Comparison of ENCODE assay signal across 23 cellular contexts in the genomic region with DNA sequence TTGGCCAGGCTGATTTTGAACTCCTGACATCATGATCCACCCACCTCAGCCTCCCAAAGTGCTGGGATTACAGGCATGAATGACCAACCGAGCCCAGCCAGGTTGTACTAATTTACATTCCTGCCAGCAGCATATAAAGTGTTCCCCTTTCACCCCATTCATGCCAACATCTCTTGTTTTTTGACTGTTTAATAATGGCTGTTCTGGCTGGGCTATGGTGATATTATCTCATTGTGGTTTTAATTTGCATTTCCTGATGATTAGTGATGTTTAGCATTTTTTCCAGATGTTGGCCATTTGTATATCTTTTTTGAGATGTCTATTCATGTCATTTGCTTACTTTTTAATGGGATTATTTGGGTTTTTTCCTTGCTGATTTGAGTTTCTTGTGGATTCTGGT.
"Had no signal": no experiment of that assay in that cellular context is flagged by ENCODE, and none has a peak within 500 bp of the region (broad histone marks: within the 10 kb centered on the region; RNA-seq: fewer than 3 reads in every experiment).

No MANE protein-coding gene starts in this region.

- DNase-seq: activated CD4-positive, alpha-beta T cell treated with anti-CD3 and anti-CD28 coated beads for 48 hours; activated CD4-positive, alpha-beta T cell treated with anti-CD3 and anti-CD28 coated beads, Interleukin-2, amount 50 U/mL, for 48 hours; activated CD8-positive, alpha-beta memory T cell treated with anti-CD3 and anti-CD28 coated beads for 24 hours; activated effector memory CD4-positive, alpha-beta T cell treated with Interleukin-2 at 50 U/mL for 16 hours; activated naive CD4-positive, alpha-beta T cell treated with Interleukin-2 at 50 U/mL for 16 hours; anterior cingulate cortex; endodermal cell; heart left ventricle; hypothalamus; naive thymus-derived CD4-positive, alpha-beta T cell; pancreas; psoas muscle; sigmoid colon; small intestine; stimulated activated CD4-positive, alpha-beta T cell treated with anti-CD3 and anti-CD28 coated beads, Interleukin-4, amount 100 ng/mL, for 24 hours; T-helper 9 cell; trophoblast cell; WERI-Rb-1 had no signal

- H3K27me3 ChIP-seq: esophagus muscularis mucosa, gastroesophageal sphincter, heart left ventricle, pancreas, sigmoid colon had no signal

- H3K27ac ChIP-seq: esophagus muscularis mucosa, gastroesophageal sphincter, heart left ventricle, pancreas, psoas muscle, sigmoid colon, thoracic aorta, WERI-Rb-1 had no signal

- ATAC-seq: activated CD4-positive, CD25-positive, alpha-beta regulatory T cell treated with anti-CD3 and anti-CD28 coated beads, Interleukin-2, amount 50 U/mL, for 24 hours; gastroesophageal sphincter; heart left ventricle; naive thymus-derived CD4-positive, alpha-beta T cell; pancreas; psoas muscle; stimulated activated effector memory CD8-positive, alpha-beta T cell treated with anti-CD3 and anti-CD28 coated beads, Interleukin-12 subunit alpha, Interleukin-12 subunit beta, amount 100 ng/mL, for 72 hours had no signal

- H3K4me3 ChIP-seq: esophagus muscularis mucosa, gastroesophageal sphincter, heart left ventricle, pancreas, psoas muscle, sigmoid colon, thoracic aorta had no signal

- H3K36me3 ChIP-seq: esophagus muscularis mucosa, gastroesophageal sphincter, heart left ventricle, pancreas, sigmoid colon, thoracic aorta, WERI-Rb-1 had no signal

- H3K4me1 ChIP-seq: esophagus muscularis mucosa, gastroesophageal sphincter, heart left ventricle, pancreas, psoas muscle, sigmoid colon had no signal
